26 cellular contexts compared by ENCODE assay signal in the genomic region with DNA sequence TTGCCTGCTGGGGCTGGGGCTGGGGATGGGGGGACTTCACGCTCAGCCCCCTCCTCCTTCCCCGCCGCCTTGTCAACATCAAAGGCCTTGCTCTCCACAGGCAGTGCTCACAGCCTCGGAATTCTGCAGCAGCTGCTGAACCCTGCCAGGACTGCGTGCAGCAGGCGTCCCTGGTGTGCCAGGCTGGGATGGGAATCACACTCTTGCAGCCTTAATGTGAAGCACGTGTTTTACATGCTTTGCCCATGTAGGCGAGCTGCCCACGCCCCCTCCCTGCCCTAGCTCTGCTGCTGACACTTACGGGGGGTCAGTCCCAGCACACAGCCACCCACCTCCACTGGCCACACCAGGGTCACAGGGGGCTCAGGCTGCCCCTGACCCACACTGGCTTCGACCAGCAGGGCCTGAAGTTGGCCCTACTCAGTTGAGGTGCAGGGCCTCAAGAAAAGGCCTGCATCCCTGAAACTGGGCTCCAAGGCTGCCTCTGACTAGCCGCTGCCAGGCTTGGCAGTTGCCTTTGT.
DNase-seq lines count a peak whose midpoint lies in the region; ATAC-seq and TF ChIP-seq lines count a peak whose summit lies in the region.
"Had no signal": no experiment of that assay in that cellular context is flagged by ENCODE, and none has a peak within 500 bp of the region (broad histone marks: within the 10 kb centered on the region; RNA-seq: fewer than 3 reads in every experiment).

No MANE protein-coding gene starts in this region.

- TF ChIP-seq CTCF in H9 (conservative IDR thresholded peaks at IDR 0.05) (no peak), lung (IDR thresholded peaks at IDR 0.05; ENCODE audit: control extremely low read depth, extremely low read depth) (no peak)

- H3K9me3 ChIP-seq in H9 (ENCODE audit: control insufficient read depth, low read depth, low read length) = no peaks in the 10 kb centered on the region
- peaks cover 0 to 21% of the 10 kb centered on the region in 2 donors for H3K9me3 ChIP-seq in lung (ENCODE audit: control insufficient read depth in 2 of 2, insufficient read depth in 1 of 2, low read length in 1 of 2)

- no peaks in the 10 kb centered on the region for H3K4me1 Mint-ChIP-seq in activated CD4-positive, alpha-beta memory T cell treated with anti-CD3 and anti-CD28 coated beads, Interleukin-2, amount 10 ng/mL, durations not matched to agents 7 days and 5 days
- no peaks in the 10 kb centered on the region for H3K4me1 Mint-ChIP-seq in activated CD4-positive, alpha-beta memory T cell treated with anti-CD3 and anti-CD28 coated beads for 36 hours (ENCODE audit: low read depth)
- peaks cover 0 to 9% of the 10 kb centered on the region in 2 experiments; a peak in 2 of 4 replicates for H3K4me1 Mint-ChIP-seq in H9
- H3K4me1 Mint-ChIP-seq: CD8-positive, alpha-beta memory T cell had no signal

- WGBS in H9 (ENCODE audit: extremely low coverage, insufficient read length, low lambda C conversion rate) = no CpG with 5 or more reads among the region's 12 CpGs
- WGBS in lung, 2 donors = 87 to 91% methylated on average over 12 of the region's 12 CpGs

- no peak overlapping the region for H3K4me3 ChIP-seq in lung

- H2BK5ac ChIP-seq in H9 (ENCODE audit: insufficient read length, low read length) = no peak overlapping the region

- H3K18ac ChIP-seq in H9 (ENCODE audit: insufficient read length, low read depth, low read length) = no peak overlapping the region

- no peaks in the 10 kb centered on the region for H3K27me3 Mint-ChIP-seq in activated CD4-positive, alpha-beta memory T cell treated with anti-CD3 and anti-CD28 coated beads, Interleukin-2, amount 10 ng/mL, durations not matched to agents 7 days and 5 days
- no peaks in the 10 kb centered on the region for H3K27me3 Mint-ChIP-seq in activated CD4-positive, alpha-beta memory T cell treated with anti-CD3 and anti-CD28 coated beads for 36 hours
- no peaks in the 10 kb centered on the region; the same call in 1 of the 2 replicates for H3K27me3 Mint-ChIP-seq in H9 (ENCODE audit: low read depth)

- H2AFZ ChIP-seq in H9 (ENCODE audit: low read length) = no peak overlapping the region

- no peak overlapping the region for H3K27ac Mint-ChIP-seq in activated CD4-positive, alpha-beta memory T cell treated with anti-CD3 and anti-CD28 coated beads, Interleukin-2, amount 10 ng/mL, durations not matched to agents 7 days and 5 days
- no peak overlapping the region for H3K27ac Mint-ChIP-seq in activated CD4-positive, alpha-beta memory T cell treated with anti-CD3 and anti-CD28 coated beads for 36 hours
- H3K27ac Mint-ChIP-seq in H9 = no peak overlapping the region
- H3K27ac Mint-ChIP-seq: CD8-positive, alpha-beta memory T cell; HFFc6 had no signal

- no peak overlapping the region for H3K23ac ChIP-seq in H9 (ENCODE audit: insufficient read length, low read depth, low read length)

- H3K27ac ChIP-seq in H9 (ENCODE audit: insufficient read length, low read depth, low read length) (no peak overlapping the region), lung (ENCODE audit: low read depth in 1 of 2, low read length in 1 of 2) (no peak overlapping the region)
- H3K27ac ChIP-seq: 22Rv1, C4-2B, RWPE1 had no signal

- H4K5ac ChIP-seq in H9 (ENCODE audit: insufficient read length, low read depth, low read length) = no peak overlapping the region

- no peak overlapping the region for H2AK5ac ChIP-seq in H9 (ENCODE audit: insufficient read length, low read length)

- no peaks in the 10 kb centered on the region for H3K9me3 Mint-ChIP-seq in activated CD4-positive, alpha-beta memory T cell treated with anti-CD3 and anti-CD28 coated beads, Interleukin-2, amount 10 ng/mL, durations not matched to agents 7 days and 5 days
- H3K9me3 Mint-ChIP-seq in activated CD4-positive, alpha-beta memory T cell treated with anti-CD3 and anti-CD28 coated beads for 36 hours = peaks cover 3% of the 10 kb centered on the region
- H3K9me3 Mint-ChIP-seq in H9 = peaks cover 9 to 10% of the 10 kb centered on the region in 2 experiments; a peak in 4 of 5 replicates

- intact Hi-C loops in activated CD4-positive, alpha-beta memory T cell treated with anti-CD3 and anti-CD28 coated beads for 36 hours (cut with micrococcal nuclease) = no loop called here

- no peak overlapping the region for H2BK15ac ChIP-seq in H9 (ENCODE audit: low read depth, low read length)

- no peak overlapping the region for H2BK120ac ChIP-seq in H9 (ENCODE audit: low read depth, low read length, poor library complexity, severe bottlenecking)

- no peak overlapping the region for H3K14ac ChIP-seq in H9 (ENCODE audit: insufficient read depth, low read length)

- DNase-seq in activated CD4-positive, alpha-beta memory T cell treated with anti-CD3 and anti-CD28 coated beads, Interleukin-2, amount 10 ng/mL, durations not matched to agents 7 days and 5 days = peak; percentile 12
- DNase-seq in activated CD4-positive, alpha-beta memory T cell treated with anti-CD3 and anti-CD28 coated beads for 36 hours = no peak
- DNase-seq in H9 = peak; percentile 17
- DNase-seq in lung (ENCODE audit: low spot score) = peak; percentile 22
- DNase-seq in retina = peak; percentile 8
- no peak for DNase-seq in activated naive CD4-positive, alpha-beta T cell treated with anti-CD3 and anti-CD28 coated beads, Interleukin-2, amount 50 U/mL, for 16 hours
- DNase-seq: ACHN; Calu3; CD8-positive, alpha-beta memory T cell; GDM1; HFFc6; KBM-7; MM.1S; NCI-H1092; NCI-H1436 treated with DMSO at 0.1 percent for 48 hours; NCI-H1930; NCI-H2227 treated with DMSO at 0.1 percent for 48 hours; NCI-H510A treated with DMSO at 0.1 percent for 48 hours; NCI-H774; NK-92 treated with Interleukin-12 subunit alpha and Interleukin-12 subunit beta, amount 100 ng/mL, for 24 hours; SIG-M5 had no signal

- no peak overlapping the region for H3K4me3 Mint-ChIP-seq in activated CD4-positive, alpha-beta memory T cell treated with anti-CD3 and anti-CD28 coated beads, Interleukin-2, amount 10 ng/mL, durations not matched to agents 7 days and 5 days
- no peak overlapping the region for H3K4me3 Mint-ChIP-seq in activated CD4-positive, alpha-beta memory T cell treated with anti-CD3 and anti-CD28 coated beads for 36 hours
- H3K4me3 Mint-ChIP-seq in H9 = no peak overlapping the region
- H3K4me3 Mint-ChIP-seq: CD8-positive, alpha-beta memory T cell; HFFc6 had no signal

- H3K27me3 ChIP-seq in H9 (ENCODE audit: insufficient read depth, low read length) (no peaks in the 10 kb centered on the region), lung (ENCODE audit: control insufficient read depth, insufficient read depth) (no peaks in the 10 kb centered on the region)

- no peak overlapping the region for H3K56ac ChIP-seq in H9 (ENCODE audit: insufficient read length, low read depth, low read length)

- H3K36me3 Mint-ChIP-seq in activated CD4-positive, alpha-beta memory T cell treated with anti-CD3 and anti-CD28 coated beads, Interleukin-2, amount 10 ng/mL, durations not matched to agents 7 days and 5 days (ENCODE audit: low read depth) = no peaks in the 10 kb centered on the region
- no peaks in the 10 kb centered on the region for H3K36me3 Mint-ChIP-seq in activated CD4-positive, alpha-beta memory T cell treated with anti-CD3 and anti-CD28 coated beads for 36 hours
- H3K36me3 Mint-ChIP-seq in H9 (ENCODE audit: insufficient read depth in 1 of 3, low read depth in 3 of 3) = peaks cover 0 to 10% (median 0%) of the 10 kb centered on the region in 3 experiments; a peak in 2 of 7 replicates
- H3K36me3 Mint-ChIP-seq: CD8-positive, alpha-beta memory T cell had no signal

- no peak overlapping the region for H4K91ac ChIP-seq in H9 (ENCODE audit: insufficient read length, low read depth, low read length)

- no peak overlapping the region for H4K8ac ChIP-seq in H9 (replicated peaks; ENCODE audit: insufficient read length, low read depth, low read length)

- H3K79me2 ChIP-seq in H9 (ENCODE audit: insufficient read depth, low read length) = no peaks in the 10 kb centered on the region

- no peaks in the 10 kb centered on the region for H3K4me1 ChIP-seq in H9 (ENCODE audit: insufficient read depth, low read length)
- no peaks in the 10 kb centered on the region for H3K4me1 ChIP-seq in lung (ENCODE audit: control insufficient read depth in 2 of 2, insufficient read depth in 2 of 2, low read length in 2 of 2)

- POLR2A ChIA-PET in activated CD4-positive, alpha-beta memory T cell treated with anti-CD3 and anti-CD28 coated beads, Interleukin-2, amount 10 ng/mL, durations not matched to agents 7 days and 5 days (lab: Charles Lee) = no interaction called here
- POLR2A ChIA-PET in activated CD4-positive, alpha-beta memory T cell treated with anti-CD3 and anti-CD28 coated beads for 36 hours (lab: Charles Lee) = no interaction called here

- no peak overlapping the region for H3K4ac ChIP-seq in H9 (ENCODE audit: low read depth, low read length)

- no peaks in the 10 kb centered on the region for H4K20me1 ChIP-seq in H9 (ENCODE audit: control insufficient read depth, insufficient read depth, insufficient read length)

- no peaks in the 10 kb centered on the region for H3K36me3 ChIP-seq in lung (ENCODE audit: control insufficient read depth in 2 of 2, insufficient read depth in 2 of 2, low read length in 2 of 2)

- no peak overlapping the region for H2BK12ac ChIP-seq in H9 (ENCODE audit: insufficient read length, low read depth, low read length)

- ATAC-seq in lung (ENCODE audit: insufficient read depth, low FRiP score) = no peak
- ATAC-seq in HG02610 (IDR thresholded peaks at IDR 0.05; ENCODE audit: unreplicated experiment) = no peak
- no peak for ATAC-seq in GM18498 (IDR thresholded peaks at IDR 0.05; ENCODE audit: unreplicated experiment)

- no peaks in the 10 kb centered on the region for H3K79me1 ChIP-seq in H9 (ENCODE audit: insufficient read depth, low read depth, low read length, poor library complexity, severe bottlenecking)

- no peak overlapping the region for H3K9ac ChIP-seq in H9 (ENCODE audit: extremely low read depth, insufficient read length, low read length)

- no peak overlapping the region for H2BK20ac ChIP-seq in H9 (ENCODE audit: low read depth, low read length, poor library complexity, severe bottlenecking)

- CTCF ChIA-PET in activated CD4-positive, alpha-beta memory T cell treated with anti-CD3 and anti-CD28 coated beads, Interleukin-2, amount 10 ng/mL, durations not matched to agents 7 days and 5 days (lab: Charles Lee) = no interaction called here
- CTCF ChIA-PET in activated CD4-positive, alpha-beta memory T cell treated with anti-CD3 and anti-CD28 coated beads for 36 hours (lab: Charles Lee) = no interaction called here

- no peaks in the 10 kb centered on the region for H3K23me2 ChIP-seq in H9 (ENCODE audit: insufficient read length, low read depth, low read length, poor library complexity, severe bottlenecking)

- no peak overlapping the region for H3T11ph ChIP-seq in H9 (ENCODE audit: low read length)

- no peak overlapping the region for H3K4me2 ChIP-seq in H9 (ENCODE audit: insufficient read depth, insufficient read length, low read length)

Comparison
In these comparisons a context has a peak if more than half of its experiments do, and no peak if none do; other contexts are left out.
1. DNase-seq: peak in activated CD4-positive, alpha-beta memory T cell treated with anti-CD3 and anti-CD28 coated beads, Interleukin-2, amount 10 ng/mL, durations not matched to agents 7 days and 5 days (single experiment), H9 (single experiment), lung (single experiment) and retina (single experiment); none in activated CD4-positive, alpha-beta memory T cell treated with anti-CD3 and anti-CD28 coated beads for 36 hours (single experiment) and activated naive CD4-positive, alpha-beta T cell treated with anti-CD3 and anti-CD28 coated beads, Interleukin-2, amount 50 U/mL, for 16 hours (single experiment).